27 cellular contexts compared by ENCODE assay signal in genomic region chr19:51292971-51293370, GRCh38. TPM values are rescaled to one million over a fixed set of nuclear protein-coding genes. Genes with fewer than 3 reads are reported as not detected.
DNase-seq lines count a peak whose midpoint lies in the region; ATAC-seq and TF ChIP-seq lines count a peak whose summit lies in the region.
"Had no signal": no experiment of that assay in that cellular context is flagged by ENCODE, and none has a peak within 500 bp of the region (broad histone marks: within the 10 kb centered on the region; RNA-seq: fewer than 3 reads in every experiment).

No MANE protein-coding gene starts in this region.

- peaks cover 4% of the 10 kb centered on the region for H3K9me3 Mint-ChIP-seq in endodermal cell
- H3K9me3 Mint-ChIP-seq: activated CD4-positive, alpha-beta memory T cell treated with anti-CD3 and anti-CD28 coated beads for 36 hours; activated naive CD8-positive, alpha-beta T cell treated with anti-CD3 and anti-CD28 coated beads, Interleukin-2, amount 10 ng/mL, durations not matched to agents 7 days and 5 days had no signal

- H3K27me3 Mint-ChIP-seq in endodermal cell (ENCODE audit: insufficient read depth) = no peaks in the 10 kb centered on the region

- H3K36me3 Mint-ChIP-seq in endodermal cell (ENCODE audit: low read depth) = no peaks in the 10 kb centered on the region
- H3K36me3 Mint-ChIP-seq: activated CD4-positive, alpha-beta memory T cell treated with anti-CD3 and anti-CD28 coated beads for 36 hours; activated naive CD8-positive, alpha-beta T cell treated with anti-CD3 and anti-CD28 coated beads, Interleukin-2, amount 10 ng/mL, durations not matched to agents 7 days and 5 days had no signal

- H3K9me3 ChIP-seq in BLaER1 = peaks cover 7% of the 10 kb centered on the region; the same call in 1 of the 2 replicates
- no peaks in the 10 kb centered on the region for H3K9me3 ChIP-seq in endodermal cell (ENCODE audit: control insufficient read depth, low read length)
- H3K9me3 ChIP-seq in aorta (ENCODE audit: control insufficient read depth, low read length) = peaks cover 7% of the 10 kb centered on the region
- H3K9me3 ChIP-seq: vagina had no signal

- H3K9ac ChIP-seq in BLaER1 (peak overlapping the region; percentile 78), endodermal cell (ENCODE audit: extremely low read depth, low read length, poor library complexity, severe bottlenecking) (no peak overlapping the region)

- no peak for TF ChIP-seq CTCF in endodermal cell (conservative IDR thresholded peaks at IDR 0.05)

- peak; percentile 59 for DNase-seq in H7
- DNase-seq in endodermal cell = peak; percentile 81
- DNase-seq in myocyte (ENCODE audit: low read depth) = peak; percentile 6
- DNase-seq in aorta = no peak
- DNase-seq in SW 1271 (lab: John Stamatoyannopoulos, UW) = no peak
- DNase-seq in NCI-H526 (lab: John Stamatoyannopoulos, UW) = no peak
- DNase-seq: activated CD4-positive, alpha-beta memory T cell treated with anti-CD3 and anti-CD28 coated beads for 36 hours; activated effector memory CD4-positive, alpha-beta T cell treated with Interleukin-2 at 50 U/mL for 16 hours; activated naive CD8-positive, alpha-beta T cell treated with anti-CD3 and anti-CD28 coated beads, Interleukin-2, amount 10 ng/mL, durations not matched to agents 7 days and 5 days; effector CD4-positive, alpha-beta T cell; foreskin keratinocyte; HCEC 1CT; IMR-90; NCI-H1092 treated with DMSO at 0.1 percent for 48 hours; NCI-H187 treated with DMSO at 0.1 percent for 48 hours; NCI-H748 treated with DMSO at 0.1 percent for 48 hours; occipital lobe; stimulated activated CD4-positive, alpha-beta T cell treated with anti-CD3 and anti-CD28 coated beads, Interleukin-4, amount 100 ng/mL, for 4 hours; stimulated activated naive CD4-positive, alpha-beta T cell treated with Interleukin-2 at 50 U/mL for 16 hours; T1000 had no signal

- H3K27ac Mint-ChIP-seq in endodermal cell = peak overlapping the region; percentile 50
- H3K27ac Mint-ChIP-seq: activated CD4-positive, alpha-beta memory T cell treated with anti-CD3 and anti-CD28 coated beads for 36 hours had no signal

- H3K4me3 ChIP-seq in BLaER1 (peak overlapping the region; percentile 62), H7 (ENCODE audit: insufficient read depth, low read depth, low read length) (no peak overlapping the region; the same call in 1 of the 2 replicates), endodermal cell (ENCODE audit: low read length) (peak overlapping the region; percentile 20), aorta (ENCODE audit: low read length in 2 of 2) (no peak overlapping the region)
- H3K4me3 ChIP-seq: vagina had no signal

- H3K27me3 ChIP-seq in BLaER1 (no peaks in the 10 kb centered on the region), H7 (ENCODE audit: control insufficient read depth, insufficient read depth, low read length) (no peaks in the 10 kb centered on the region), endodermal cell (ENCODE audit: control insufficient read depth, insufficient read depth, low read length, poor library complexity, severe bottlenecking) (no peaks in the 10 kb centered on the region), aorta (ENCODE audit: control insufficient read depth in 1 of 2, insufficient read depth in 2 of 2, low read length in 1 of 2) (no peaks in the 10 kb centered on the region)
- H3K27me3 ChIP-seq: foreskin keratinocyte, vagina had no signal

- ATAC-seq in aorta (ENCODE audit: low FRiP score) (no peak), HG02840 (IDR thresholded peaks at IDR 0.05; ENCODE audit: low FRiP score, unreplicated experiment) (no peak)
- ATAC-seq: esophagus mucosa, foreskin keratinocyte had no signal

- H3K27ac ChIP-seq in BLaER1 (peak overlapping the region; percentile 90), endodermal cell (ENCODE audit: low read depth, low read length) (peak overlapping the region; percentile 60), aorta (ENCODE audit: low read depth in 1 of 2, low read length in 2 of 2) (no peak overlapping the region)
- H3K27ac ChIP-seq: foreskin keratinocyte, HL-60, RWPE1, vagina had no signal

- no peaks in the 10 kb centered on the region for H3K36me3 ChIP-seq in BLaER1
- no peaks in the 10 kb centered on the region for H3K36me3 ChIP-seq in H7 (replicated peaks; ENCODE audit: control insufficient read depth, insufficient read depth, low read length)
- no peaks in the 10 kb centered on the region for H3K36me3 ChIP-seq in endodermal cell (ENCODE audit: control insufficient read depth, insufficient read depth, low read length)
- H3K36me3 ChIP-seq in aorta (ENCODE audit: control insufficient read depth in 1 of 2, insufficient read depth in 2 of 2, low read length in 1 of 2) = no peaks in the 10 kb centered on the region
- H3K36me3 ChIP-seq: vagina had no signal

- H3K4me3 Mint-ChIP-seq in endodermal cell = peak overlapping the region; percentile 37
- H3K4me3 Mint-ChIP-seq: activated CD4-positive, alpha-beta memory T cell treated with anti-CD3 and anti-CD28 coated beads for 36 hours; activated naive CD8-positive, alpha-beta T cell treated with anti-CD3 and anti-CD28 coated beads, Interleukin-2, amount 10 ng/mL, durations not matched to agents 7 days and 5 days had no signal

- 28 to 29% methylated on average over 7 to 11 of the region's 11 CpGs for WGBS in endodermal cell (ENCODE audit: insufficient coverage in 1 of 2, insufficient read length in 1 of 2), 2 experiments
- WGBS in aorta, 2 donors = 25 to 26% methylated on average over 11 of the region's 11 CpGs

- intact Hi-C loops in aorta (cut with DNase I) = no loop called here

- H3K4me1 Mint-ChIP-seq in endodermal cell = peaks cover 45% of the 10 kb centered on the region
- H3K4me1 Mint-ChIP-seq: activated naive CD8-positive, alpha-beta T cell treated with anti-CD3 and anti-CD28 coated beads, Interleukin-2, amount 10 ng/mL, durations not matched to agents 7 days and 5 days had no signal

- H3K4me1 ChIP-seq in BLaER1 = peaks cover 56% of the 10 kb centered on the region
- H3K4me1 ChIP-seq in endodermal cell (ENCODE audit: control insufficient read depth, insufficient read depth, low read length) = peaks cover 19% of the 10 kb centered on the region
- no peaks in the 10 kb centered on the region for H3K4me1 ChIP-seq in aorta (ENCODE audit: control insufficient read depth in 1 of 2, insufficient read depth in 2 of 2, low read length in 2 of 2)
- H3K4me1 ChIP-seq: foreskin keratinocyte, vagina had no signal

- no peaks in the 10 kb centered on the region for H4K20me1 ChIP-seq in BLaER1

- peak overlapping the region; percentile 91 for H3K4me2 ChIP-seq in BLaER1

RNA-seq across cellular contexts. Expression of gene IGLON5, which starts 18.5 kb away (rescaled TPM):
- 18.2 and 24.5 TPM in 2 replicates for total RNA-seq in H7 (2014; rRNA removed; shearing (Covaris generic))
- total RNA-seq in endodermal cell = 10 to 100 TPM; 42.7 to 49.4 TPM
- polyA plus RNA-seq in endodermal cell (2013, experiment 1 of 2) = 66.0 TPM
- 57.1 TPM for polyA plus RNA-seq in endodermal cell (2013, experiment 2 of 2)
- not detected in 2 replicates for total RNA-seq in myocyte
- polyA plus RNA-seq in myocyte (2012) = 0.08 TPM
- total RNA-seq in aorta = under 1 TPM; 0.24 to 0.26 TPM
- under 1 TPM in 1 of 2 donors, not detected in 1; 0.13 TPM for polyA plus RNA-seq in aorta
- total RNA-seq: esophagus mucosa, foreskin keratinocyte, IMR-90, vagina had no signal
- polyA plus RNA-seq: foreskin keratinocyte, IMR-90 had no signal

RNA-seq across cellular contexts. Expression of gene SIGLECL1, which starts 42.1 kb away (rescaled TPM):
- not detected in 2 replicates for total RNA-seq in H7 (2014; rRNA removed; shearing (Covaris generic))
- not detected for total RNA-seq in endodermal cell
- not detected for polyA plus RNA-seq in endodermal cell (2013, experiment 1 of 2)
- polyA plus RNA-seq in endodermal cell (2013, experiment 2 of 2) = not detected
- not detected in 2 replicates for total RNA-seq in myocyte
- not detected for polyA plus RNA-seq in myocyte (2012)
- total RNA-seq in aorta = not detected
- polyA plus RNA-seq in aorta = not detected
- total RNA-seq: activated CD4-positive, alpha-beta memory T cell treated with anti-CD3 and anti-CD28 coated beads for 36 hours; activated naive CD8-positive, alpha-beta T cell treated with anti-CD3 and anti-CD28 coated beads, Interleukin-2, amount 10 ng/mL, durations not matched to agents 7 days and 5 days; esophagus mucosa; foreskin keratinocyte; IMR-90; occipital lobe; renal cortical epithelial cell; vagina had no signal
- polyA plus RNA-seq: foreskin keratinocyte, IMR-90 had no signal

RNA-seq across cellular contexts. Expression of gene VSIG10L, which starts 49.0 kb away (rescaled TPM):
- total RNA-seq in H7 (2014; rRNA removed; shearing (Covaris generic)) = 9.6 and 13.2 TPM in 2 replicates
- 10 to 100 TPM in 1 of 2 donors, 1 to 10 TPM in 1; 6.4 to 11.5 TPM for total RNA-seq in endodermal cell
- 7.5 TPM for polyA plus RNA-seq in endodermal cell (2013, experiment 1 of 2)
- 7.0 TPM for polyA plus RNA-seq in endodermal cell (2013, experiment 2 of 2)
- total RNA-seq in myocyte = 1.6 and 1.8 TPM in 2 replicates
- polyA plus RNA-seq in myocyte (2012) = 2.3 TPM
- 1 to 10 TPM; 1.7 to 2.0 TPM for total RNA-seq in aorta
- 1 to 10 TPM in 1 of 2 donors, under 1 TPM in 1; 0.25 to 7.2 TPM for polyA plus RNA-seq in aorta

Comparison
In these comparisons a context has a peak if more than half of its experiments do, and no peak if none do; other contexts are left out.
1. H3K27ac ChIP-seq: peak in BLaER1 (single experiment) and endodermal cell (single experiment); none in aorta (0 of 2).
2. H3K4me3 ChIP-seq: peak in BLaER1 (single experiment) and endodermal cell (single experiment); none in H7 (single experiment) and aorta (0 of 2).
3. DNase-seq: peak in H7 (single experiment), endodermal cell (single experiment) and myocyte (single experiment); none in aorta (0 of 2), SW 1271 (0 of 2) and NCI-H526 (0 of 2).
4. RNA of gene IGLON5, which starts 18.5 kb away (total RNA-seq): 42.7 to 49.4 TPM in endodermal cell and 18.2 to 24.5 TPM in H7; 0.24 to 0.26 TPM in aorta and not detected in myocyte; every median in the first group is over 10 times any median in the second.